ENCODE assay signal across 14 cellular contexts in genomic region chr3:65168547-65168946, GRCh38.
"Had no signal": no experiment of that assay in that cellular context is flagged by ENCODE, and none has a peak within 500 bp of the region (broad histone marks: within the 10 kb centered on the region; RNA-seq: fewer than 3 reads in every experiment).

No MANE protein-coding gene starts in this region.

- H3K27me3 ChIP-seq: thyroid gland had no signal

- H3K27me3 Mint-ChIP-seq: activated CD8-positive, alpha-beta memory T cell treated with anti-CD3 and anti-CD28 coated beads, Interleukin-2, amount 10 ng/mL, durations not matched to agents 7 days and 5 days; activated T-cell treated with anti-CD3 and anti-CD28 coated beads, Interleukin-2, amount 50 U/mL, for 24 hours; progenitor cell of endocrine pancreas had no signal

- H3K9me3 ChIP-seq: thyroid gland had no signal

- H3K36me3 ChIP-seq: thyroid gland had no signal

- H3K27ac Mint-ChIP-seq: activated CD8-positive, alpha-beta memory T cell treated with anti-CD3 and anti-CD28 coated beads, Interleukin-2, amount 10 ng/mL, durations not matched to agents 7 days and 5 days; activated T-cell treated with anti-CD3 and anti-CD28 coated beads, Interleukin-2, amount 50 U/mL, for 24 hours; nephron progenitor cell; progenitor cell of endocrine pancreas; stimulated activated effector memory CD8-positive, alpha-beta T cell treated with anti-CD3 and anti-CD28 coated beads, Interleukin-12 subunit alpha, Interleukin-12 subunit beta, amount 100 ng/mL, for 72 hours had no signal

- H3K36me3 Mint-ChIP-seq: activated CD8-positive, alpha-beta memory T cell treated with anti-CD3 and anti-CD28 coated beads, Interleukin-2, amount 10 ng/mL, durations not matched to agents 7 days and 5 days; stimulated activated effector memory CD8-positive, alpha-beta T cell treated with anti-CD3 and anti-CD28 coated beads, Interleukin-12 subunit alpha, Interleukin-12 subunit beta, amount 100 ng/mL, for 72 hours had no signal

- H3K4me3 ChIP-seq: thyroid gland had no signal

- H3K4me3 Mint-ChIP-seq: activated CD8-positive, alpha-beta memory T cell treated with anti-CD3 and anti-CD28 coated beads, Interleukin-2, amount 10 ng/mL, durations not matched to agents 7 days and 5 days; activated T-cell treated with anti-CD3 and anti-CD28 coated beads, Interleukin-2, amount 50 U/mL, for 24 hours; nephron progenitor cell; stimulated activated effector memory CD8-positive, alpha-beta T cell treated with anti-CD3 and anti-CD28 coated beads, Interleukin-12 subunit alpha, Interleukin-12 subunit beta, amount 100 ng/mL, for 72 hours had no signal

- H3K4me1 Mint-ChIP-seq: activated CD8-positive, alpha-beta memory T cell treated with anti-CD3 and anti-CD28 coated beads, Interleukin-2, amount 10 ng/mL, durations not matched to agents 7 days and 5 days; stimulated activated effector memory CD8-positive, alpha-beta T cell treated with anti-CD3 and anti-CD28 coated beads, Interleukin-12 subunit alpha, Interleukin-12 subunit beta, amount 100 ng/mL, for 72 hours had no signal

- H3K27ac ChIP-seq: thyroid gland had no signal

- DNase-seq: activated CD4-positive, alpha-beta T cell treated with anti-CD3 and anti-CD28 coated beads for 1 hour; activated CD4-positive, alpha-beta T cell treated with anti-CD3 and anti-CD28 coated beads, Interleukin-2, amount 50 U/mL, for 48 hours; activated CD8-positive, alpha-beta memory T cell treated with anti-CD3 and anti-CD28 coated beads, Interleukin-2, amount 10 ng/mL, durations not matched to agents 7 days and 5 days; activated naive CD4-positive, alpha-beta T cell treated with anti-CD3 and anti-CD28 coated beads, Interleukin-2, amount 50 U/mL, for 16 hours; activated T-cell treated with anti-CD3 and anti-CD28 coated beads, Interleukin-2, amount 50 U/mL, for 24 hours; erythroblast; left ventricle myocardium superior; mesendoderm; nephron progenitor cell; SHP77; thyroid gland had no signal

- ATAC-seq: activated CD8-positive, alpha-beta memory T cell treated with anti-CD3 and anti-CD28 coated beads, Interleukin-2, amount 10 ng/mL, durations not matched to agents 7 days and 5 days; left ventricle myocardium superior; SK-N-SH treated with all-trans-retinoic acid at 6 μM for 48 hours; stimulated activated effector memory CD8-positive, alpha-beta T cell treated with anti-CD3 and anti-CD28 coated beads, Interleukin-12 subunit alpha, Interleukin-12 subunit beta, amount 100 ng/mL, for 72 hours had no signal

- H3K9me3 Mint-ChIP-seq: nephron progenitor cell had no signal
